ENCODE assay signal across 24 cellular contexts in the genomic region with DNA sequence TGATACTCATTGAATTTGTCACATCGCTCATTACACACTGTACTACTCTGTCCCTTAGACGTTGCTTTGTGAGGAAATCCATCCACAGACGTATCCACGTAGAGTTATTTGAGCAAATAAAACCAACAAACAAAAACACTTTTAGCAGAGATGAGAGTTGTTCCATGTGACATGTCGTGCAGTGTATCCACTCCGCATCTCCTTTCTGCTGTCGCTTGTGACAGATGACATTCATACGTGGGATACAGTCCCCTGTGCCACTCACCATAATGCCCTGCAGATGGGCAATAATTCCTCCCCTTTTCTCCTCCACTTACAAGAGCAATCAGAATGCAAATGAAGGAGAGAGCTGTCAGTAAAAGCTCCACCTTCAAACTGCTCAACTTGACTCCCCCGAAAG. TPM values are rescaled to one million over a fixed set of nuclear protein-coding genes. Genes with fewer than 3 reads are reported as not detected.
DNase-seq lines count a peak whose midpoint lies in the region; ATAC-seq and TF ChIP-seq lines count a peak whose summit lies in the region.
"Had no signal": no experiment of that assay in that cellular context is flagged by ENCODE, and none has a peak within 500 bp of the region (broad histone marks: within the 10 kb centered on the region; RNA-seq: fewer than 3 reads in every experiment).

No MANE protein-coding gene starts in this region.

- CTCF ChIA-PET in SK-N-SH (lab: Yijun Ruan, JAX), result interaction anchor here (2.5 kb wide), 1 partner anchor 12 kb away, joined by 10 read pairs; no protein-coding TSS in a partner anchor

- 86% methylated on average over 9 of the region's 9 CpGs for WGBS in SK-N-SH (ENCODE audit: low lambda C conversion rate)
- WGBS in esophagus muscularis mucosa, result 82% methylated on average over 9 of the region's 9 CpGs
- WGBS in psoas muscle, 3 donors, result 84 to 91% (median 86%) methylated on average over 9 of the region's 9 CpGs

- DNase-seq in SK-N-SH (no peak), NCI-H524 treated with DMSO at 0.1 percent for 48 hours (lab: John Stamatoyannopoulos, UW) (peak; percentile 19), esophagus muscularis mucosa (ENCODE audit: extremely low spot score) (peak; percentile 39), psoas muscle (no peak)
- DNase-seq: AML-193, DMS53, GDM1, GM23248, H9, NCI-H1092 treated with DMSO at 0.1 percent for 48 hours, NCI-H1436 treated with DMSO at 0.1 percent for 48 hours, NCI-H1930, NCI-H226, NCI-H510A treated with DMSO at 0.1 percent for 48 hours, OCI-M1, Right ventricle myocardium superior had no signal

- ATAC-seq in SK-N-SH treated with all-trans-retinoic acid at 6 μM for 48 hours (no peak), psoas muscle (no peak), HG02571 (IDR thresholded peaks at IDR 0.05; ENCODE audit: unreplicated experiment) (no peak), GM19452 (IDR thresholded peaks at IDR 0.05; ENCODE audit: unreplicated experiment) (no peak)
- ATAC-seq in activated T-helper 17 cell treated with anti-CD3 and anti-CD28 coated beads, Interleukin-2, amount 50 U/mL, for 72 hours (replicated peaks), result no peak
- ATAC-seq: HepG2, K562 had no signal

- H3K4me1 ChIP-seq in SK-N-SH (ENCODE audit: control insufficient read depth in 1 of 2, insufficient read depth in 2 of 2, low read depth in 1 of 2, low read length in 1 of 2) (peaks cover 36 to 75% of the 10 kb centered on the region in 2 experiments; a peak in 3 of 4 replicates), esophagus muscularis mucosa (peaks cover 50 to 82% (median 74%) of the 10 kb centered on the region in 4 donors), psoas muscle (peaks cover 24% of the 10 kb centered on the region)

- H3K27ac ChIP-seq in SK-N-SH (ENCODE audit: low read depth in 2 of 2, low read length in 1 of 2), result peak overlapping the region in 1 of 2 experiments; percentile 44; a peak in 2 of 4 replicates
- no peak overlapping the region for H3K27ac ChIP-seq in esophagus muscularis mucosa (replicated peaks in 1 of 4)
- peak overlapping the region; percentile 11 for H3K27ac ChIP-seq in psoas muscle
- H3K27ac ChIP-seq: GM23248, HL-60 had no signal

- POLR2A ChIA-PET in SK-N-SH (lab: Yijun Ruan, JAX), result interaction anchor here (1.0 kb wide), 1 partner anchor 9 kb away, joined by 5 read pairs; no protein-coding TSS in a partner anchor

- no peak overlapping the region for H3K4me3 ChIP-seq in SK-N-SH (ENCODE audit: low read depth in 2 of 2, low read length in 1 of 2)
- no peak overlapping the region for H3K4me3 ChIP-seq in esophagus muscularis mucosa
- no peak overlapping the region for H3K4me3 ChIP-seq in psoas muscle
- H3K4me3 ChIP-seq: GM23248, K562 had no signal

- H3K36me3 ChIP-seq in SK-N-SH (replicated peaks in 1 of 2; ENCODE audit: control insufficient read depth in 1 of 2, insufficient read depth in 2 of 2, low read length in 1 of 2) (peaks cover 7 to 45% of the 10 kb centered on the region in 2 experiments), esophagus muscularis mucosa (peaks cover 8 to 14% (median 13%) of the 10 kb centered on the region in 4 donors), psoas muscle (ENCODE audit: insufficient read depth in 1 of 2, low read depth in 1 of 2) (peaks cover 0 to 7% of the 10 kb centered on the region in 2 donors)

- H3K79me2 ChIP-seq in SK-N-SH (ENCODE audit: insufficient read depth), result peaks cover 85% of the 10 kb centered on the region

- H3K27me3 ChIP-seq in SK-N-SH (ENCODE audit: insufficient read depth) (no peaks in the 10 kb centered on the region), esophagus muscularis mucosa (no peaks in the 10 kb centered on the region), psoas muscle (ENCODE audit: insufficient read depth in 3 of 3, low read length in 2 of 3) (no peaks in the 10 kb centered on the region)

- no peak overlapping the region for H3K4me3 Mint-ChIP-seq in activated T-helper 17 cell treated with anti-CD3 and anti-CD28 coated beads, Interleukin-2, amount 50 U/mL, for 72 hours
- H3K4me3 Mint-ChIP-seq: CD14-positive monocyte, H9 had no signal

- no peak overlapping the region for H3K27ac Mint-ChIP-seq in activated T-helper 17 cell treated with anti-CD3 and anti-CD28 coated beads, Interleukin-2, amount 50 U/mL, for 72 hours

- H4K20me1 ChIP-seq in SK-N-SH (ENCODE audit: insufficient read depth), result peaks cover 90% of the 10 kb centered on the region

- H3K4me1 Mint-ChIP-seq in activated T-helper 17 cell treated with anti-CD3 and anti-CD28 coated beads, Interleukin-2, amount 50 U/mL, for 72 hours, result peaks cover 19% of the 10 kb centered on the region

- TF ChIP-seq CTCF in SK-N-SH (IDR thresholded peaks at IDR 0.05) (no peak), esophagus muscularis mucosa (IDR thresholded peaks at IDR 0.05) (no peak), psoas muscle (IDR thresholded peaks at IDR 0.05) (no peak)

- peaks cover 21% of the 10 kb centered on the region for H3K36me3 Mint-ChIP-seq in activated T-helper 17 cell treated with anti-CD3 and anti-CD28 coated beads, Interleukin-2, amount 50 U/mL, for 72 hours (ENCODE audit: low read depth)

- no peak for TF ChIP-seq RAD21 in SK-N-SH (IDR thresholded peaks at IDR 0.05; ENCODE audit: low read length)

- TF ChIP-seq POLR2A in esophagus muscularis mucosa (IDR thresholded peaks at IDR 0.05; ENCODE audit: low read depth), result no peak

- no peaks in the 10 kb centered on the region for H3K9me3 ChIP-seq in SK-N-SH
- no peaks in the 10 kb centered on the region for H3K9me3 ChIP-seq in esophagus muscularis mucosa
- H3K9me3 ChIP-seq in psoas muscle, result no peaks in the 10 kb centered on the region

- no peaks in the 10 kb centered on the region for H3K9me3 Mint-ChIP-seq in activated T-helper 17 cell treated with anti-CD3 and anti-CD28 coated beads, Interleukin-2, amount 50 U/mL, for 72 hours
- H3K9me3 Mint-ChIP-seq: H9 had no signal

- no peak for TF ChIP-seq EP300 in SK-N-SH (IDR thresholded peaks at IDR 0.05; ENCODE audit: borderline replicate concordance in 1 of 2, low read depth in 1 of 2, low read length in 1 of 2)
- no peak for TF ChIP-seq EP300 in esophagus muscularis mucosa (IDR thresholded peaks at IDR 0.05)

- no peak overlapping the region for H3K9ac ChIP-seq in SK-N-SH
- H3K9ac ChIP-seq: GM23248 had no signal

- H3K9me2 ChIP-seq in SK-N-SH, result no peaks in the 10 kb centered on the region

- H3K4me2 ChIP-seq in SK-N-SH, result no peak overlapping the region

- no peak overlapping the region for H2AFZ ChIP-seq in SK-N-SH (ENCODE audit: low read depth)
- H2AFZ ChIP-seq: GM23248 had no signal

- H3K27me3 Mint-ChIP-seq in activated T-helper 17 cell treated with anti-CD3 and anti-CD28 coated beads, Interleukin-2, amount 50 U/mL, for 72 hours, result no peaks in the 10 kb centered on the region

- intact Hi-C loops in esophagus muscularis mucosa (cut with DNase I), result no loop called here
- intact Hi-C loops in psoas muscle (cut with DNase I), result no loop called here

- no peaks in the 10 kb centered on the region for H3F3A ChIP-seq in SK-N-SH (replicated peaks; ENCODE audit: insufficient read depth)

TF ChIP-seq in SK-N-SH, 30 proteins besides CTCF, POLR2A, EP300 and RAD21:
- no peak for TF ChIP-seq FOSL2 (IDR thresholded peaks at IDR 0.05; ENCODE audit: borderline replicate concordance, low read depth)
- TF ChIP-seq MXI1 (IDR thresholded peaks at IDR 0.05; ENCODE audit: low read depth, low read length), result peak; percentile 56; the same call in 1 of the 2 replicates
- TF ChIP-seq RCOR1 (IDR thresholded peaks at IDR 0.05; ENCODE audit: low read length), result no peak
- TF ChIP-seq, protein P1, sequence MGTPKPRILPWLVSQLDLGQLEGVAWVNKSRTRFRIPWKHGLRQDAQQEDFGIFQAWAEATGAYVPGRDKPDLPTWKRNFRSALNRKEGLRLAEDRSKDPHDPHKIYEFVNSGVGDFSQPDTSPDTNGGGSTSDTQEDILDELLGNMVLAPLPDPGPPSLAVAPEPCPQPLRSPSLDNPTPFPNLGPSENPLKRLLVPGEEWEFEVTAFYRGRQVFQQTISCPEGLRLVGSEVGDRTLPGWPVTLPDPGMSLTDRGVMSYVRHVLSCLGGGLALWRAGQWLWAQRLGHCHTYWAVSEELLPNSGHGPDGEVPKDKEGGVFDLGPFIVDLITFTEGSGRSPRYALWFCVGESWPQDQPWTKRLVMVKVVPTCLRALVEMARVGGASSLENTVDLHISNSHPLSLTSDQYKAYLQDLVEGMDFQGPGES (IDR thresholded peaks at IDR 0.05; ENCODE audit: low read depth, low read length), result no peak
- no peak for TF ChIP-seq CHD2 (IDR thresholded peaks at IDR 0.05; ENCODE audit: low read length, partially characterized antibody)
- no peak for TF ChIP-seq FOXM1 (IDR thresholded peaks at IDR 0.05; ENCODE audit: low read depth)

TF ChIP-seq in SK-N-SH treated with all-trans-retinoic acid at 6 μM for 48 hours, 23 proteins besides CTCF, POLR2A, EP300 and RAD21:
- TF ChIP-seq GLIS3 (CRISPR knock-in tag; IDR thresholded peaks at IDR 0.05) (no peak), SNAI2 (CRISPR knock-in tag; IDR thresholded peaks at IDR 0.05) (no peak), ARNTL (CRISPR knock-in tag; IDR thresholded peaks at IDR 0.05; ENCODE audit: borderline replicate concordance, low read depth) (no peak), ZFP30 (CRISPR knock-in tag; IDR thresholded peaks at IDR 0.05) (no peak), TOX (CRISPR knock-in tag; IDR thresholded peaks at IDR 0.05; ENCODE audit: borderline replicate concordance) (no peak), ZC3H10 (CRISPR knock-in tag; IDR thresholded peaks at IDR 0.05) (no peak), ZNF70 (CRISPR knock-in tag; IDR thresholded peaks at IDR 0.05) (no peak), PPARA (CRISPR knock-in tag; IDR thresholded peaks at IDR 0.05; ENCODE audit: borderline replicate concordance) (no peak)

RNA-seq across cellular contexts. Expression of gene IRS2, which starts 26.0 kb away (rescaled TPM):
- 5.2 and 7.0 TPM in 2 replicates for polyA plus RNA-seq in SK-N-SH (2012; rRNA removed)
- polyA plus RNA-seq in SK-N-SH (2012; cell fraction: cytosol; rRNA removed), result 10.6 and 11.1 TPM in 2 replicates
- polyA plus RNA-seq in SK-N-SH (2012; cell fraction: nucleus; rRNA removed), result 9.2 and 9.9 TPM in 2 replicates
- 10 to 100 TPM; 46.4 to 95.3 (median 63.7) TPM for total RNA-seq in esophagus muscularis mucosa
- 10 to 100 TPM in 3 of 4 donors, 1 to 10 TPM in 1; 9.3 to 40.8 (median 27.1) TPM for total RNA-seq in psoas muscle
- 10 to 100 TPM; 13.0 to 31.7 (median 15.5) TPM for polyA plus RNA-seq in psoas muscle
- 1 to 10 TPM; 2.3 to 2.7 TPM for total RNA-seq in activated T-helper 17 cell treated with anti-CD3 and anti-CD28 coated beads, Interleukin-2, amount 50 U/mL, for 72 hours

Comparison
In these comparisons a context has a peak if more than half of its experiments do, and no peak if none do; other contexts are left out.
1. DNase-seq: peak in NCI-H524 treated with DMSO at 0.1 percent for 48 hours (single experiment) and esophagus muscularis mucosa (single experiment); none in SK-N-SH (single experiment) and psoas muscle (0 of 2).